ENCODE assay signal across 17 cellular contexts in the genomic region with DNA sequence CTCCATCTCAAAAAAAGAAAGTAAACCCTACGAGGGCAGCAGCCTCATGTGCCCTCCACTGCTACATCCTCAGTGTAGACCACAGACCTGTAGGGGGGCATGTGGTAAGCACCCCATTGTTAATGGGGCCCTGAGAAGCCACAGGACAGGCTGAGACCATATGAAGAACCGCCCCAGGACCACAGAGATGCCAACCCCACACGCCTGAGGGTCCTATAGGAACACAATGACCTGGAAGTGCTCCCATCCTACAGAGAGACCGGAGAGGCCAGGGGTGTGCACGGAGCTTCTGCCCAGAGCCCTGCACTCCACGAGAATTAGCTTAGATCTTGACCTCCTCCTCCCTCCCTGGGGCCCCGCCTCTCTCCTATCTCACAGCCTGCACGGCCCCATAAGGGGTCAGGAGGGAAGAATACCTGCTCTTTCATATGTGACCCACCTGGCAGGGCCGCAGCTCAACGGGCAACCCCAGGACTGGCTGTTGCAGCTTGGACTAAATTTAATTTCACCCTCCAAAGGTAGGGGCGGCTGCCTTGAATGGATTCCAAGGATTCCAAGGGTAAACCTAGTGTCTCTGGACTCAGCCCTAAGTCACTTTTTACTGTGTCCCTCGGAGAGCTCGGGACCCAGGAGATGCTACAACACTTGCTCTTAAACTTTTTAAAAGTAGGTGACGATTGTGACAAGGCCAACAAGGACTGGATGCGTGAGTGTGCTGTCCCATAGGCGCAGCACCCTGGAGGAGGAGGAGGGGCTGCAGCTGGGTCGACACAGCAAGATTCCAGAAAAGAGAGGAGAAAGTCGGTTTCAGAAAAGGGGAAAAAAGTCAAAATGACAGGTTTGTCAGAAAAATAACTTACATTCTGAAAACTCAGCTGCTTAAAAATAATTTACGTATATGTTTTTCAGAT. TPM values are rescaled to one million over a fixed set of nuclear protein-coding genes. Genes with fewer than 3 reads are reported as not detected.
DNase-seq lines count a peak whose midpoint lies in the region; FAIRE-seq and TF ChIP-seq lines count a peak whose summit lies in the region.
"Had no signal": no experiment of that assay in that cellular context is flagged by ENCODE, and none has a peak within 500 bp of the region (broad histone marks: within the 10 kb centered on the region; RNA-seq: fewer than 3 reads in every experiment).

No MANE protein-coding gene starts in this region.

- DNase-seq in activated naive CD4-positive, alpha-beta T cell treated with anti-CD3 and anti-CD28 coated beads, Interleukin-2, amount 50 U/mL, for 16 hours, result no peak
- DNase-seq in kidney, result peak; percentile 37
- peak; percentile 65 for DNase-seq in spleen
- DNase-seq in kidney tubule cell (ENCODE audit: low spot score), result no peak
- no peak for DNase-seq in NCI-H1417 treated with DMSO at 0.1 percent for 48 hours (lab: John Stamatoyannopoulos, UW)
- no peak for DNase-seq in activated naive CD4-positive, alpha-beta T cell treated with anti-CD3 and anti-CD28 coated beads for 36 hours
- DNase-seq: 8988T, HCEC 1CT, KBM-7, NCI-H1092, NCI-H1694, NCI-H2107, NCI-H226, NCI-H526 had no signal

- H3K4me1 Mint-ChIP-seq in activated naive CD4-positive, alpha-beta T cell treated with anti-CD3 and anti-CD28 coated beads, Interleukin-2, amount 50 U/mL, for 24 hours, result peaks cover 46% of the 10 kb centered on the region
- peaks cover 23 to 31% (median 24%) of the 10 kb centered on the region in 3 donors for H3K4me1 Mint-ChIP-seq in IgD-negative memory B cell
- H3K4me1 Mint-ChIP-seq in activated naive CD4-positive, alpha-beta T cell treated with anti-CD3 and anti-CD28 coated beads for 36 hours (ENCODE audit: low read depth), result peaks cover 26% of the 10 kb centered on the region

- H3K4me3 ChIP-seq in kidney (ENCODE audit: low read length in 2 of 2), result no peak overlapping the region
- no peak overlapping the region for H3K4me3 ChIP-seq in spleen

- no peaks in the 10 kb centered on the region for H3K36me3 Mint-ChIP-seq in activated naive CD4-positive, alpha-beta T cell treated with anti-CD3 and anti-CD28 coated beads, Interleukin-2, amount 50 U/mL, for 24 hours
- H3K36me3 Mint-ChIP-seq in IgD-negative memory B cell, result no peaks in the 10 kb centered on the region
- no peaks in the 10 kb centered on the region for H3K36me3 Mint-ChIP-seq in activated naive CD4-positive, alpha-beta T cell treated with anti-CD3 and anti-CD28 coated beads for 36 hours (ENCODE audit: low read depth)

- H3K9me3 ChIP-seq in kidney (ENCODE audit: control insufficient read depth in 1 of 2, low read length in 2 of 2) (no peaks in the 10 kb centered on the region), spleen (no peaks in the 10 kb centered on the region)

- intact Hi-C loops in kidney (cut with DNase I) (no loop called here), spleen (cut with DNase I; ENCODE audit: low total_unique reads) (no loop called here)
- intact Hi-C loops in activated naive CD4-positive, alpha-beta T cell treated with anti-CD3 and anti-CD28 coated beads for 36 hours (cut with micrococcal nuclease), result no loop called here

- no peak overlapping the region for H3K9ac ChIP-seq in kidney (ENCODE audit: low read length in 2 of 2)

- TF ChIP-seq POLR2A in spleen (IDR thresholded peaks at IDR 0.05), result no peak

- peak overlapping the region; percentile 46 for H3K27ac Mint-ChIP-seq in activated naive CD4-positive, alpha-beta T cell treated with anti-CD3 and anti-CD28 coated beads, Interleukin-2, amount 50 U/mL, for 24 hours
- H3K27ac Mint-ChIP-seq in IgD-negative memory B cell, result peak overlapping the region; percentile 49 to 93 (median 87)
- H3K27ac Mint-ChIP-seq in activated naive CD4-positive, alpha-beta T cell treated with anti-CD3 and anti-CD28 coated beads for 36 hours, result no peak overlapping the region

- H3K27me3 ChIP-seq in spleen (replicated peaks in 1 of 7), result no peaks in the 10 kb centered on the region

- H3K4me1 ChIP-seq in kidney (ENCODE audit: control insufficient read depth in 1 of 2, insufficient read depth in 1 of 2, low read depth in 1 of 2, low read length in 2 of 2) (peaks cover 0 to 5% of the 10 kb centered on the region in 2 donors), spleen (peaks cover 4 to 48% (median 28%) of the 10 kb centered on the region in 6 donors)

- TF ChIP-seq CTCF in kidney (IDR thresholded peaks at IDR 0.05; ENCODE audit: borderline replicate concordance, extremely low read depth, insufficient read depth) (no peak), spleen (IDR thresholded peaks at IDR 0.05 in 8 of 11, conservative IDR thresholded peaks at IDR 0.05 in 3 of 11) (no peak)

- FAIRE-seq in kidney (lab: Jason Lieb, UNC), result no peak

- no peaks in the 10 kb centered on the region for H3K36me3 ChIP-seq in kidney (ENCODE audit: control insufficient read depth in 1 of 2, insufficient read depth in 2 of 2, low read length in 2 of 2)
- H3K36me3 ChIP-seq in spleen, result peaks cover 0 to 4% (median 0%) of the 10 kb centered on the region in 6 donors

- H3K9me3 Mint-ChIP-seq in activated naive CD4-positive, alpha-beta T cell treated with anti-CD3 and anti-CD28 coated beads, Interleukin-2, amount 50 U/mL, for 24 hours, result no peaks in the 10 kb centered on the region
- H3K9me3 Mint-ChIP-seq in IgD-negative memory B cell, result no peaks in the 10 kb centered on the region
- H3K9me3 Mint-ChIP-seq in activated naive CD4-positive, alpha-beta T cell treated with anti-CD3 and anti-CD28 coated beads for 36 hours, result no peaks in the 10 kb centered on the region

- CTCF ChIA-PET in activated naive CD4-positive, alpha-beta T cell treated with anti-CD3 and anti-CD28 coated beads for 36 hours (lab: Charles Lee), result interaction anchor here (3.8 to 3.9 kb wide), 2 partner anchors 14 to 69 kb away, joined by 13 to 14 read pairs; no protein-coding TSS in a partner anchor

- H3K27me3 Mint-ChIP-seq in activated naive CD4-positive, alpha-beta T cell treated with anti-CD3 and anti-CD28 coated beads, Interleukin-2, amount 50 U/mL, for 24 hours, result no peaks in the 10 kb centered on the region
- H3K27me3 Mint-ChIP-seq in IgD-negative memory B cell, result no peaks in the 10 kb centered on the region
- no peaks in the 10 kb centered on the region for H3K27me3 Mint-ChIP-seq in activated naive CD4-positive, alpha-beta T cell treated with anti-CD3 and anti-CD28 coated beads for 36 hours (ENCODE audit: low read depth)

- 86 to 93% (median 89%) methylated on average over 10 to 19 of the region's 19 CpGs for WGBS in spleen, 5 donors

- H3K4me3 Mint-ChIP-seq in activated naive CD4-positive, alpha-beta T cell treated with anti-CD3 and anti-CD28 coated beads, Interleukin-2, amount 50 U/mL, for 24 hours, result no peak overlapping the region
- no peak overlapping the region for H3K4me3 Mint-ChIP-seq in IgD-negative memory B cell
- no peak overlapping the region for H3K4me3 Mint-ChIP-seq in activated naive CD4-positive, alpha-beta T cell treated with anti-CD3 and anti-CD28 coated beads for 36 hours

- no peak overlapping the region for H3K27ac ChIP-seq in kidney (ENCODE audit: low read depth in 2 of 2, low read length in 2 of 2)
- H3K27ac ChIP-seq in spleen, result peak overlapping the region in 3 of 8 donors; percentile 73 to 78 (median 78)
- H3K27ac ChIP-seq: C4-2B had no signal

RNA-seq across cellular contexts. Expression of gene PRKAG2, which starts 24.2 kb away (rescaled TPM):
- 21.3 TPM for polyA plus RNA-seq in IgD-negative memory B cell
- 40.7 TPM for total RNA-seq in kidney
- 40.9 TPM for polyA plus RNA-seq in kidney (ENCODE audit: insufficient read depth, low read depth, low replicate concordance)
- total RNA-seq in spleen, result 10 to 100 TPM; 25.6 to 50.9 (median 41.3) TPM
- polyA plus RNA-seq in spleen, result 10 to 100 TPM; 15.8 to 31.4 (median 18.3) TPM
- total RNA-seq in activated naive CD4-positive, alpha-beta T cell treated with anti-CD3 and anti-CD28 coated beads for 36 hours, result 10 to 100 TPM; 16.9 to 18.7 TPM

Comparison
In these comparisons a context has a peak if more than half of its experiments do, and no peak if none do; other contexts are left out.
1. DNase-seq: peak in kidney (single experiment) and spleen (single experiment); none in activated naive CD4-positive, alpha-beta T cell treated with anti-CD3 and anti-CD28 coated beads, Interleukin-2, amount 50 U/mL, for 16 hours (single experiment), kidney tubule cell (single experiment), NCI-H1417 treated with DMSO at 0.1 percent for 48 hours (single experiment) and activated naive CD4-positive, alpha-beta T cell treated with anti-CD3 and anti-CD28 coated beads for 36 hours (single experiment).